ENCODE assay signal across 8 cellular contexts in genomic region chr10:69318087-69318996, GRCh38. TPM values are rescaled to one million over a fixed set of nuclear protein-coding genes. Genes with fewer than 3 reads are reported as not detected.
A peak's percentile ranks its signal among the peaks of the same experiment; 100 is the strongest.
DNase-seq lines count a peak whose midpoint lies in the region; ATAC-seq and TF ChIP-seq lines count a peak whose summit lies in the region.

No MANE protein-coding gene starts in this region.

- H3K27ac Mint-ChIP-seq in activated CD4-positive, alpha-beta memory T cell treated with anti-CD3 and anti-CD28 coated beads, Interleukin-2, amount 10 ng/mL, durations not matched to agents 7 days and 5 days: peak overlapping the region; percentile 94

- no peaks in the 10 kb centered on the region for H3K9me3 Mint-ChIP-seq in activated CD4-positive, alpha-beta memory T cell treated with anti-CD3 and anti-CD28 coated beads, Interleukin-2, amount 10 ng/mL, durations not matched to agents 7 days and 5 days

- peaks cover 20% of the 10 kb centered on the region for H3K36me3 Mint-ChIP-seq in activated CD4-positive, alpha-beta memory T cell treated with anti-CD3 and anti-CD28 coated beads, Interleukin-2, amount 10 ng/mL, durations not matched to agents 7 days and 5 days (ENCODE audit: low read depth)

- DNase-seq in C1 segment of cervical spinal cord (lab: John Stamatoyannopoulos, UW) (peak in 12 of 14 donors; percentile 48 to 87 (median 76)), NCI-H774 (lab: John Stamatoyannopoulos, UW) (peak; percentile 87), ecto neural progenitor cell (ENCODE audit: low spot score) (peak; percentile 92), lung microvascular endothelial cell (ENCODE audit: low read depth in 2 of 2) (peak; percentile 83 to 93)
- peak; percentile 92 for DNase-seq in activated CD4-positive, alpha-beta memory T cell treated with anti-CD3 and anti-CD28 coated beads, Interleukin-2, amount 10 ng/mL, durations not matched to agents 7 days and 5 days
- peak; percentile 80 to 90 (median 84) for DNase-seq in stimulated activated CD4-positive, alpha-beta T cell treated with anti-CD3 and anti-CD28 coated beads, TNF-alpha, amount 100 ng/mL, for 48 hours (ENCODE audit: low read depth in 3 of 3)

- TF ChIP-seq POLR2A in GM19193 (IDR thresholded peaks at IDR 0.05; ENCODE audit: extremely low read depth, insufficient read depth, insufficient read length): peak; percentile 60

- CTCF ChIA-PET in activated CD4-positive, alpha-beta memory T cell treated with anti-CD3 and anti-CD28 coated beads, Interleukin-2, amount 10 ng/mL, durations not matched to agents 7 days and 5 days (lab: Charles Lee): interaction anchor here (1.3 to 2.0 kb wide), 7 partner anchors 10 to 89 kb away, joined by 3 to 13 read pairs (median 6); no protein-coding TSS in a partner anchor

- H3K4me3 Mint-ChIP-seq in activated CD4-positive, alpha-beta memory T cell treated with anti-CD3 and anti-CD28 coated beads, Interleukin-2, amount 10 ng/mL, durations not matched to agents 7 days and 5 days: peak overlapping the region; percentile 97

- H3K4me1 Mint-ChIP-seq in activated CD4-positive, alpha-beta memory T cell treated with anti-CD3 and anti-CD28 coated beads, Interleukin-2, amount 10 ng/mL, durations not matched to agents 7 days and 5 days: peaks cover 55% of the 10 kb centered on the region

- POLR2A ChIA-PET in activated CD4-positive, alpha-beta memory T cell treated with anti-CD3 and anti-CD28 coated beads, Interleukin-2, amount 10 ng/mL, durations not matched to agents 7 days and 5 days (lab: Charles Lee): interaction anchor here (0.6 to 4.0 kb wide), 26 partner anchors 9 to 417 kb away, joined by 3 to 35 read pairs (median 3); partner anchors contain the start of gene DDX50

- no peaks in the 10 kb centered on the region for H3K27me3 Mint-ChIP-seq in activated CD4-positive, alpha-beta memory T cell treated with anti-CD3 and anti-CD28 coated beads, Interleukin-2, amount 10 ng/mL, durations not matched to agents 7 days and 5 days

- ATAC-seq in HG03378 (IDR thresholded peaks at IDR 0.05; ENCODE audit: unreplicated experiment): peak; percentile 46

RNA-seq across cellular contexts. Expression of gene HK1, which starts 40.0 kb away (rescaled TPM):
- total RNA-seq in activated CD4-positive, alpha-beta memory T cell treated with anti-CD3 and anti-CD28 coated beads, Interleukin-2, amount 10 ng/mL, durations not matched to agents 7 days and 5 days: 100 to 1,000 TPM; 142 to 146 TPM
- 86.7 and 93.3 TPM in 2 replicates for total RNA-seq in lung microvascular endothelial cell

Comparison
In these comparisons a context has a peak if more than half of its experiments do, and no peak if none do; other contexts are left out.
1. Peak in every context shown above with its lines: DNase-seq and ATAC-seq.